ENCODE assay signal across 1 cellular context in the genomic region with DNA sequence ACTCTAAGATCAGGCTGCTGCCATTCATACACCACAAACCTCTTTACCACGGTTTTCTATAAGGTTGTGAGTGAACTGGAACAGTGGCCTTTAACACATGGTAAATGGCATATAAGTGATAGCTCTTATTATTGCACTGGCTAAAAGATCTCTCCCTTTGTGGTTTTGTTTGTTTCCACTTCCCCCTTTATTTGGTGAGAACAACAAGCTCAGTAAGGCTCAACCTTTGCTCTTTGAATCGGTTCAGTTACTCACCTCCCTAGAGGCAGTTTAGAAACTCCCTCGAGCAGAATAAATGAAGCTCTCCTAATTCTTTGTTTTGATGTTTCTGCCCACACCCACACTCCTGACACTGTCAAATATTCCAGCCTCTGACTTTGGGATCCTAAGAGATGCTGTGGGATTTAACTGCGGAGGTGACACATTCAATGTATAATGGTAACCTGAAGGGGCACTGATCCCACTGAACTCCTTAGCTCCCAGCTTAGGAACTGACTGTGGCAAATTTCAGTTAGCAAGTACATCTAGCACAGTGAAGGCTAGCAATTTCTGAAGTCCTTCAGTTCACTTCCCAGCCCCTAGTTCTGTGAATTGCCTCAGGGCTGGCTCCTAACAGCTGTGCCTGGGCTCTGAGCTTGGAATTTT.
A peak's percentile ranks its signal among the peaks of the same experiment; 100 is the strongest.
TF ChIP-seq lines count a peak whose summit lies in the region.

No MANE protein-coding gene starts in this region.

TF ChIP-seq in GM12878, 131 proteins besides CTCF, POLR2A, EP300 and RAD21 (continued from another document and continues in another):
- TF ChIP-seq, protein P1, sequence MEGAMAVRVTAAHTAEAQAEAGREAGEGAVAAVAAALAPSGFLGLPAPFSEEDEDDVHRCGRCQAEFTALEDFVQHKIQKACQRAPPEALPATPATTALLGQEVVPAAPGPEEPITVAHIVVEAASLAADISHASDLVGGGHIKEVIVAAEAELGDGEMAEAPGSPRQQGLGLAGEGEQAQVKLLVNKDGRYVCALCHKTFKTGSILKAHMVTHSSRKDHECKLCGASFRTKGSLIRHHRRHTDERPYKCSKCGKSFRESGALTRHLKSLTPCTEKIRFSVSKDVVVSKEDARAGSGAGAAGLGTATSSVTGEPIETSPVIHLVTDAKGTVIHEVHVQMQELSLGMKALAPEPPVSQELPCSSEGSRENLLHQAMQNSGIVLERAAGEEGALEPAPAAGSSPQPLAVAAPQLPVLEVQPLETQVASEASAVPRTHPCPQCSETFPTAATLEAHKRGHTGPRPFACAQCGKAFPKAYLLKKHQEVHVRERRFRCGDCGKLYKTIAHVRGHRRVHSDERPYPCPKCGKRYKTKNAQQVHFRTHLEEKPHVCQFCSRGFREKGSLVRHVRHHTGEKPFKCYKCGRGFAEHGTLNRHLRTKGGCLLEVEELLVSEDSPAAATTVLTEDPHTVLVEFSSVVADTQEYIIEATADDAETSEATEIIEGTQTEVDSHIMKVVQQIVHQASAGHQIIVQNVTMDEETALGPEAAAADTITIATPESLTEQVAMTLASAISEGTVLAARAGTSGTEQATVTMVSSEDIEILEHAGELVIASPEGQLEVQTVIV (IDR thresholded peaks at IDR 0.05; ENCODE audit: borderline replicate concordance, partially characterized antibody), result no peak
- TF ChIP-seq, protein P2, sequence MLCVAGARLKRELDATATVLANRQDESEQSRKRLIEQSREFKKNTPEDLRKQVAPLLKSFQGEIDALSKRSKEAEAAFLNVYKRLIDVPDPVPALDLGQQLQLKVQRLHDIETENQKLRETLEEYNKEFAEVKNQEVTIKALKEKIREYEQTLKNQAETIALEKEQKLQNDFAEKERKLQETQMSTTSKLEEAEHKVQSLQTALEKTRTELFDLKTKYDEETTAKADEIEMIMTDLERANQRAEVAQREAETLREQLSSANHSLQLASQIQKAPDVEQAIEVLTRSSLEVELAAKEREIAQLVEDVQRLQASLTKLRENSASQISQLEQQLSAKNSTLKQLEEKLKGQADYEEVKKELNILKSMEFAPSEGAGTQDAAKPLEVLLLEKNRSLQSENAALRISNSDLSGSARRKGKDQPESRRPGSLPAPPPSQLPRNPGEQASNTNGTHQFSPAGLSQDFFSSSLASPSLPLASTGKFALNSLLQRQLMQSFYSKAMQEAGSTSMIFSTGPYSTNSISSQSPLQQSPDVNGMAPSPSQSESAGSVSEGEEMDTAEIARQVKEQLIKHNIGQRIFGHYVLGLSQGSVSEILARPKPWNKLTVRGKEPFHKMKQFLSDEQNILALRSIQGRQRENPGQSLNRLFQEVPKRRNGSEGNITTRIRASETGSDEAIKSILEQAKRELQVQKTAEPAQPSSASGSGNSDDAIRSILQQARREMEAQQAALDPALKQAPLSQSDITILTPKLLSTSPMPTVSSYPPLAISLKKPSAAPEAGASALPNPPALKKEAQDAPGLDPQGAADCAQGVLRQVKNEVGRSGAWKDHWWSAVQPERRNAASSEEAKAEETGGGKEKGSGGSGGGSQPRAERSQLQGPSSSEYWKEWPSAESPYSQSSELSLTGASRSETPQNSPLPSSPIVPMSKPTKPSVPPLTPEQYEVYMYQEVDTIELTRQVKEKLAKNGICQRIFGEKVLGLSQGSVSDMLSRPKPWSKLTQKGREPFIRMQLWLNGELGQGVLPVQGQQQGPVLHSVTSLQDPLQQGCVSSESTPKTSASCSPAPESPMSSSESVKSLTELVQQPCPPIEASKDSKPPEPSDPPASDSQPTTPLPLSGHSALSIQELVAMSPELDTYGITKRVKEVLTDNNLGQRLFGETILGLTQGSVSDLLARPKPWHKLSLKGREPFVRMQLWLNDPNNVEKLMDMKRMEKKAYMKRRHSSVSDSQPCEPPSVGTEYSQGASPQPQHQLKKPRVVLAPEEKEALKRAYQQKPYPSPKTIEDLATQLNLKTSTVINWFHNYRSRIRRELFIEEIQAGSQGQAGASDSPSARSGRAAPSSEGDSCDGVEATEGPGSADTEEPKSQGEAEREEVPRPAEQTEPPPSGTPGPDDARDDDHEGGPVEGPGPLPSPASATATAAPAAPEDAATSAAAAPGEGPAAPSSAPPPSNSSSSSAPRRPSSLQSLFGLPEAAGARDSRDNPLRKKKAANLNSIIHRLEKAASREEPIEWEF (IDR thresholded peaks at IDR 0.05; ENCODE audit: insufficient replicate concordance, low read depth, low read length), result peak; percentile 91
- no peak for TF ChIP-seq SMAD5 (IDR thresholded peaks at IDR 0.05; ENCODE audit: low read depth)
- no peak for TF ChIP-seq SIX5 (IDR thresholded peaks at IDR 0.05; ENCODE audit: low read depth, low read length, severe bottlenecking)
- peak; percentile 99 for TF ChIP-seq NR2F1 (conservative IDR thresholded peaks at IDR 0.05)
- TF ChIP-seq, protein P3, sequence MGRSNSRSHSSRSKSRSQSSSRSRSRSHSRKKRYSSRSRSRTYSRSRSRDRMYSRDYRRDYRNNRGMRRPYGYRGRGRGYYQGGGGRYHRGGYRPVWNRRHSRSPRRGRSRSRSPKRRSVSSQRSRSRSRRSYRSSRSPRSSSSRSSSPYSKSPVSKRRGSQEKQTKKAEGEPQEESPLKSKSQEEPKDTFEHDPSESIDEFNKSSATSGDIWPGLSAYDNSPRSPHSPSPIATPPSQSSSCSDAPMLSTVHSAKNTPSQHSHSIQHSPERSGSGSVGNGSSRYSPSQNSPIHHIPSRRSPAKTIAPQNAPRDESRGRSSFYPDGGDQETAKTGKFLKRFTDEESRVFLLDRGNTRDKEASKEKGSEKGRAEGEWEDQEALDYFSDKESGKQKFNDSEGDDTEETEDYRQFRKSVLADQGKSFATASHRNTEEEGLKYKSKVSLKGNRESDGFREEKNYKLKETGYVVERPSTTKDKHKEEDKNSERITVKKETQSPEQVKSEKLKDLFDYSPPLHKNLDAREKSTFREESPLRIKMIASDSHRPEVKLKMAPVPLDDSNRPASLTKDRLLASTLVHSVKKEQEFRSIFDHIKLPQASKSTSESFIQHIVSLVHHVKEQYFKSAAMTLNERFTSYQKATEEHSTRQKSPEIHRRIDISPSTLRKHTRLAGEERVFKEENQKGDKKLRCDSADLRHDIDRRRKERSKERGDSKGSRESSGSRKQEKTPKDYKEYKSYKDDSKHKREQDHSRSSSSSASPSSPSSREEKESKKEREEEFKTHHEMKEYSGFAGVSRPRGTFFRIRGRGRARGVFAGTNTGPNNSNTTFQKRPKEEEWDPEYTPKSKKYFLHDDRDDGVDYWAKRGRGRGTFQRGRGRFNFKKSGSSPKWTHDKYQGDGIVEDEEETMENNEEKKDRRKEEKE (IDR thresholded peaks at IDR 0.05), result no peak
- TF ChIP-seq JUNB (IDR thresholded peaks at IDR 0.05), result no peak; the same call in 1 of the 2 replicates
- TF ChIP-seq, protein P4, sequence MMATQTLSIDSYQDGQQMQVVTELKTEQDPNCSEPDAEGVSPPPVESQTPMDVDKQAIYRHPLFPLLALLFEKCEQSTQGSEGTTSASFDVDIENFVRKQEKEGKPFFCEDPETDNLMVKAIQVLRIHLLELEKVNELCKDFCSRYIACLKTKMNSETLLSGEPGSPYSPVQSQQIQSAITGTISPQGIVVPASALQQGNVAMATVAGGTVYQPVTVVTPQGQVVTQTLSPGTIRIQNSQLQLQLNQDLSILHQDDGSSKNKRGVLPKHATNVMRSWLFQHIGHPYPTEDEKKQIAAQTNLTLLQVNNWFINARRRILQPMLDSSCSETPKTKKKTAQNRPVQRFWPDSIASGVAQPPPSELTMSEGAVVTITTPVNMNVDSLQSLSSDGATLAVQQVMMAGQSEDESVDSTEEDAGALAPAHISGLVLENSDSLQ (IDR thresholded peaks at IDR 0.05), result peak; percentile 77
- TF ChIP-seq SP1 (IDR thresholded peaks at IDR 0.05; ENCODE audit: low read depth, low read length), result no peak
- no peak for TF ChIP-seq FOS (IDR thresholded peaks at IDR 0.05; ENCODE audit: borderline replicate concordance, extremely low read depth, insufficient read length)
- no peak for TF ChIP-seq NRF1 (conservative IDR thresholded peaks at IDR 0.05; ENCODE audit: low read depth, low read length)
- no peak for TF ChIP-seq HDAC2 (IDR thresholded peaks at IDR 0.05)
- TF ChIP-seq NR2C1 (IDR thresholded peaks at IDR 0.05), result peak; percentile 69; the same call in 1 of the 2 replicates
- no peak; the same call in 2 of the 3 replicates for TF ChIP-seq POU2F2 (IDR thresholded peaks at IDR 0.05; ENCODE audit: borderline replicate concordance, low read depth, low read length)
- TF ChIP-seq, protein P5, sequence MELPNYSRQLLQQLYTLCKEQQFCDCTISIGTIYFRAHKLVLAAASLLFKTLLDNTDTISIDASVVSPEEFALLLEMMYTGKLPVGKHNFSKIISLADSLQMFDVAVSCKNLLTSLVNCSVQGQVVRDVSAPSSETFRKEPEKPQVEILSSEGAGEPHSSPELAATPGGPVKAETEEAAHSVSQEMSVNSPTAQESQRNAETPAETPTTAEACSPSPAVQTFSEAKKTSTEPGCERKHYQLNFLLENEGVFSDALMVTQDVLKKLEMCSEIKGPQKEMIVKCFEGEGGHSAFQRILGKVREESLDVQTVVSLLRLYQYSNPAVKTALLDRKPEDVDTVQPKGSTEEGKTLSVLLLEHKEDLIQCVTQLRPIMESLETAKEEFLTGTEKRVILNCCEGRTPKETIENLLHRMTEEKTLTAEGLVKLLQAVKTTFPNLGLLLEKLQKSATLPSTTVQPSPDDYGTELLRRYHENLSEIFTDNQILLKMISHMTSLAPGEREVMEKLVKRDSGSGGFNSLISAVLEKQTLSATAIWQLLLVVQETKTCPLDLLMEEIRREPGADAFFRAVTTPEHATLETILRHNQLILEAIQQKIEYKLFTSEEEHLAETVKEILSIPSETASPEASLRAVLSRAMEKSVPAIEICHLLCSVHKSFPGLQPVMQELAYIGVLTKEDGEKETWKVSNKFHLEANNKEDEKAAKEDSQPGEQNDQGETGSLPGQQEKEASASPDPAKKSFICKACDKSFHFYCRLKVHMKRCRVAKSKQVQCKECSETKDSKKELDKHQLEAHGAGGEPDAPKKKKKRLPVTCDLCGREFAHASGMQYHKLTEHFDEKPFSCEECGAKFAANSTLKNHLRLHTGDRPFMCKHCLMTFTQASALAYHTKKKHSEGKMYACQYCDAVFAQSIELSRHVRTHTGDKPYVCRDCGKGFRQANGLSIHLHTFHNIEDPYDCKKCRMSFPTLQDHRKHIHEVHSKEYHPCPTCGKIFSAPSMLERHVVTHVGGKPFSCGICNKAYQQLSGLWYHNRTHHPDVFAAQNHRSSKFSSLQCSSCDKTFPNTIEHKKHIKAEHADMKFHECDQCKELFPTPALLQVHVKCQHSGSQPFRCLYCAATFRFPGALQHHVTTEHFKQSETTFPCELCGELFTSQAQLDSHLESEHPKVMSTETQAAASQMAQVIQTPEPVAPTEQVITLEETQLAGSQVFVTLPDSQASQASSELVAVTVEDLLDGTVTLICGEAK (IDR thresholded peaks at IDR 0.05; ENCODE audit: borderline replicate concordance), result peak; percentile 17; the same call in 1 of the 2 replicates
- TF ChIP-seq, protein P6, sequence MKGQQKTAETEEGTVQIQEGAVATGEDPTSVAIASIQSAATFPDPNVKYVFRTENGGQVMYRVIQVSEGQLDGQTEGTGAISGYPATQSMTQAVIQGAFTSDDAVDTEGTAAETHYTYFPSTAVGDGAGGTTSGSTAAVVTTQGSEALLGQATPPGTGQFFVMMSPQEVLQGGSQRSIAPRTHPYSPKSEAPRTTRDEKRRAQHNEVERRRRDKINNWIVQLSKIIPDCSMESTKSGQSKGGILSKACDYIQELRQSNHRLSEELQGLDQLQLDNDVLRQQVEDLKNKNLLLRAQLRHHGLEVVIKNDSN (IDR thresholded peaks at IDR 0.05; ENCODE audit: borderline replicate concordance, extremely low read length, insufficient read depth, low read depth, low read length), result no peak
- TF ChIP-seq SREBF2 (IDR thresholded peaks at IDR 0.05; ENCODE audit: low read length), result no peak
- no peak for TF ChIP-seq RBBP5 (conservative IDR thresholded peaks at IDR 0.05)
- TF ChIP-seq GATAD2B (conservative IDR thresholded peaks at IDR 0.05; ENCODE audit: low read depth), result peak; percentile 92
- TF ChIP-seq, protein P7, sequence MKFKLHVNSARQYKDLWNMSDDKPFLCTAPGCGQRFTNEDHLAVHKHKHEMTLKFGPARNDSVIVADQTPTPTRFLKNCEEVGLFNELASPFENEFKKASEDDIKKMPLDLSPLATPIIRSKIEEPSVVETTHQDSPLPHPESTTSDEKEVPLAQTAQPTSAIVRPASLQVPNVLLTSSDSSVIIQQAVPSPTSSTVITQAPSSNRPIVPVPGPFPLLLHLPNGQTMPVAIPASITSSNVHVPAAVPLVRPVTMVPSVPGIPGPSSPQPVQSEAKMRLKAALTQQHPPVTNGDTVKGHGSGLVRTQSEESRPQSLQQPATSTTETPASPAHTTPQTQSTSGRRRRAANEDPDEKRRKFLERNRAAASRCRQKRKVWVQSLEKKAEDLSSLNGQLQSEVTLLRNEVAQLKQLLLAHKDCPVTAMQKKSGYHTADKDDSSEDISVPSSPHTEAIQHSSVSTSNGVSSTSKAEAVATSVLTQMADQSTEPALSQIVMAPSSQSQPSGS (IDR thresholded peaks at IDR 0.05; ENCODE audit: low read length), result peak; percentile 68; the same call in 1 of the 2 replicates
- TF ChIP-seq MYC (IDR thresholded peaks at IDR 0.05; ENCODE audit: insufficient read depth, insufficient read length, insufficient replicate concordance, low read length, severe bottlenecking), result no peak
- TF ChIP-seq, protein P8, sequence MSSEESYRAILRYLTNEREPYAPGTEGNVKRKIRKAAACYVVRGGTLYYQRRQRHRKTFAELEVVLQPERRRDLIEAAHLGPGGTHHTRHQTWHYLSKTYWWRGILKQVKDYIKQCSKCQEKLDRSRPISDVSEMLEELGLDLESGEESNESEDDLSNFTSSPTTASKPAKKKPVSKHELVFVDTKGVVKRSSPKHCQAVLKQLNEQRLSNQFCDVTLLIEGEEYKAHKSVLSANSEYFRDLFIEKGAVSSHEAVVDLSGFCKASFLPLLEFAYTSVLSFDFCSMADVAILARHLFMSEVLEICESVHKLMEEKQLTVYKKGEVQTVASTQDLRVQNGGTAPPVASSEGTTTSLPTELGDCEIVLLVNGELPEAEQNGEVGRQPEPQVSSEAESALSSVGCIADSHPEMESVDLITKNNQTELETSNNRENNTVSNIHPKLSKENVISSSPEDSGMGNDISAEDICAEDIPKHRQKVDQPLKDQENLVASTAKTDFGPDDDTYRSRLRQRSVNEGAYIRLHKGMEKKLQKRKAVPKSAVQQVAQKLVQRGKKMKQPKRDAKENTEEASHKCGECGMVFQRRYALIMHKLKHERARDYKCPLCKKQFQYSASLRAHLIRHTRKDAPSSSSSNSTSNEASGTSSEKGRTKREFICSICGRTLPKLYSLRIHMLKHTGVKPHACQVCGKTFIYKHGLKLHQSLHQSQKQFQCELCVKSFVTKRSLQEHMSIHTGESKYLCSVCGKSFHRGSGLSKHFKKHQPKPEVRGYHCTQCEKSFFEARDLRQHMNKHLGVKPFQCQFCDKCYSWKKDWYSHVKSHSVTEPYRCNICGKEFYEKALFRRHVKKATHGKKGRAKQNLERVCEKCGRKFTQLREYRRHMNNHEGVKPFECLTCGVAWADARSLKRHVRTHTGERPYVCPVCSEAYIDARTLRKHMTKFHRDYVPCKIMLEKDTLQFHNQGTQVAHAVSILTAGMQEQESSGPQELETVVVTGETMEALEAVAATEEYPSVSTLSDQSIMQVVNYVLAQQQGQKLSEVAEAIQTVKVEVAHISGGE (CRISPR knock-in tag; IDR thresholded peaks at IDR 0.05), result no peak
- TF ChIP-seq CHD2 (IDR thresholded peaks at IDR 0.05; ENCODE audit: borderline replicate concordance, low read depth, low read length), result peak; percentile 80; the same call in 1 of the 2 replicates
- TF ChIP-seq, protein P9, sequence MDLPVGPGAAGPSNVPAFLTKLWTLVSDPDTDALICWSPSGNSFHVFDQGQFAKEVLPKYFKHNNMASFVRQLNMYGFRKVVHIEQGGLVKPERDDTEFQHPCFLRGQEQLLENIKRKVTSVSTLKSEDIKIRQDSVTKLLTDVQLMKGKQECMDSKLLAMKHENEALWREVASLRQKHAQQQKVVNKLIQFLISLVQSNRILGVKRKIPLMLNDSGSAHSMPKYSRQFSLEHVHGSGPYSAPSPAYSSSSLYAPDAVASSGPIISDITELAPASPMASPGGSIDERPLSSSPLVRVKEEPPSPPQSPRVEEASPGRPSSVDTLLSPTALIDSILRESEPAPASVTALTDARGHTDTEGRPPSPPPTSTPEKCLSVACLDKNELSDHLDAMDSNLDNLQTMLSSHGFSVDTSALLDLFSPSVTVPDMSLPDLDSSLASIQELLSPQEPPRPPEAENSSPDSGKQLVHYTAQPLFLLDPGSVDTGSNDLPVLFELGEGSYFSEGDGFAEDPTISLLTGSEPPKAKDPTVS (IDR thresholded peaks at IDR 0.05; ENCODE audit: low read depth, low read length), result no peak
- TF ChIP-seq CHD1 (IDR thresholded peaks at IDR 0.05; ENCODE audit: low read depth, low read length), result no peak
